Comparison of ENCODE assay signal across 1 cellular context in the genomic region with DNA sequence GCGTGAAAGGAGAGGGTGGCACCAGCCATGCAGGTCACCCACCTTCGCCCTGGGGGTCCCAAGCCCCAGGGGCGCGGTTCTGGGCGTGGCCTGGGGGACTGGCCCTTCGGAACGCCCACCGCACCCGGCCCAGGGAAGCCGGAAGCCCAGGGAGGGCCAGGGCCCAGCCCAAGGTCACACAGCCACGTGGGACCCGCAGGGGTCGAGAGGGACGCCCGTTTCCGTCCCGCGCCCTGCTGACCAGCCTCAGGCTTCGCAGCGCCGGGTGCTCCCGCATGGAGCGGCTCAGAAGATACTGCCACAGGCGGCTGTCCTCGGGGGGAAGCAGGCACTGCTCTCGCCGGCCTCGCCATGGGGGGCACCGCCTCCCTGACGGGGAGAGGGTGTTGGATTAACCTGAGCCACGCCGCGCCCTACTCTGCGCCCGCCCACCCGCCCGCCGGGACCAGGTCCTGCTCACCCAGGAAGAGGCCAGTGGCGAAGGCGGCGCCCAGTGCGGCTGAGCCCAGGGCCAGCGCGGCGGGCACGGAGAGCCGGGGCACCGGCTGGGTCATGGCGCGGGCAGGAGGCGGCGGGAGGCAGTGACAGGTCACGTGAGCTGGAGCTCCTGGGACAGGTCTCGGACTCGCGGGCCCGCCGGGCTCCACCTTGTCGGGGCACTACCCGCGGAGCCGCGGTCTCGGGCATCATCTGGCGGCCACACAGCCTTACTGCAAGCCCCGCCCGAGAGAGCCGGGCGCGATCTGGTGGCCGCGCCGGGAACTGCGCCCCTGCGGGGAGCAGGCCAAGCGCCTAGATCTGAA.
TF ChIP-seq lines count a peak whose summit lies in the region.

COMTD1 (minus strand) TSS at position 583 of the 803 bp plus-strand sequence; CDS start at position 554, 29 bp downstream.

TF ChIP-seq in HEK293, 187 proteins besides CTCF, POLR2A, EP300 and RAD21 (continued from another document and continues in another):
- TF ChIP-seq AEBP2 (tag by site-specific recombination; IDR thresholded peaks at IDR 0.05; ENCODE audit: borderline replicate concordance) (no peak), ZFP41 (tag by site-specific recombination; IDR thresholded peaks at IDR 0.05; ENCODE audit: borderline replicate concordance) (no peak), ZSCAN5A (tag by site-specific recombination; IDR thresholded peaks at IDR 0.05) (no peak), ZNF777 (tag by site-specific recombination; IDR thresholded peaks at IDR 0.05; ENCODE audit: borderline replicate concordance) (no peak), ZNF394 (tag by site-specific recombination; IDR thresholded peaks at IDR 0.05; ENCODE audit: borderline replicate concordance) (no peak; the same call in 1 of the 2 replicates), SALL2 (tag by site-specific recombination; IDR thresholded peaks at IDR 0.05; ENCODE audit: borderline replicate concordance) (no peak), ZNF626 (tag by site-specific recombination; IDR thresholded peaks at IDR 0.05) (no peak), BCL11A (tag by site-specific recombination; IDR thresholded peaks at IDR 0.05; ENCODE audit: low read depth) (peak; percentile 75), ZNF548 (tag by site-specific recombination; IDR thresholded peaks at IDR 0.05) (no peak), ZNF580 (tag by site-specific recombination; IDR thresholded peaks at IDR 0.05) (peak; percentile 31; the same call in 1 of the 2 replicates), ZNF501 (tag by site-specific recombination; IDR thresholded peaks at IDR 0.05) (peak; percentile 75; the same call in 1 of the 2 replicates), BCL11B (tag by site-specific recombination; IDR thresholded peaks at IDR 0.05; ENCODE audit: low read depth) (peak; percentile 94), IKZF3 (tag by site-specific recombination; IDR thresholded peaks at IDR 0.05) (peak; percentile 62), MEIS1 (CRISPR knock-in tag; IDR thresholded peaks at IDR 0.05; ENCODE audit: borderline replicate concordance) (no peak), ZBTB8A (tag by site-specific recombination; IDR thresholded peaks at IDR 0.05) (peak; percentile 96), REST (tag by site-specific recombination; IDR thresholded peaks at IDR 0.05) (peak; percentile 34), RBAK (tag by site-specific recombination; IDR thresholded peaks at IDR 0.05) (no peak), ZNF221 (tag by site-specific recombination; IDR thresholded peaks at IDR 0.05; ENCODE audit: borderline replicate concordance) (0 out of 2 replicates have a peak, but pooled peaks have one; percentile 24), ZNF707 (tag by site-specific recombination; IDR thresholded peaks at IDR 0.05) (no peak), ZNF585B (tag by site-specific recombination; IDR thresholded peaks at IDR 0.05) (no peak), MZF1 (tag by site-specific recombination; IDR thresholded peaks at IDR 0.05; ENCODE audit: borderline replicate concordance) (no peak), ZNF280D (tag by site-specific recombination; IDR thresholded peaks at IDR 0.05) (no peak), ZNF140 (tag by site-specific recombination; IDR thresholded peaks at IDR 0.05) (no peak), YY1 (tag by site-specific recombination; IDR thresholded peaks at IDR 0.05) (peak; percentile 48; the same call in 1 of the 2 replicates), ZNF530 (tag by site-specific recombination; IDR thresholded peaks at IDR 0.05; ENCODE audit: low read depth) (no peak), TRIM28 (IDR thresholded peaks at IDR 0.05; ENCODE audit: borderline replicate concordance, low read length) (no peak), ZNF571 (tag by site-specific recombination; IDR thresholded peaks at IDR 0.05) (no peak), ZNF324 (tag by site-specific recombination; IDR thresholded peaks at IDR 0.05) (peak; percentile 81), GLI4 (tag by site-specific recombination; IDR thresholded peaks at IDR 0.05) (no peak), ZNF10 (tag by site-specific recombination; IDR thresholded peaks at IDR 0.05) (no peak), ZBTB20 (tag by site-specific recombination; IDR thresholded peaks at IDR 0.05) (peak; percentile 27; the same call in 1 of the 2 replicates), ZBTB17 (tag by site-specific recombination; IDR thresholded peaks at IDR 0.05) (peak; percentile 63; the same call in 1 of the 2 replicates), KLF16 (tag by site-specific recombination; IDR thresholded peaks at IDR 0.05) (peak; percentile 75), ZNF555 (tag by site-specific recombination; conservative IDR thresholded peaks at IDR 0.05) (no peak), ZSCAN23 (tag by site-specific recombination; IDR thresholded peaks at IDR 0.05) (0 out of 2 replicates have a peak, but pooled peaks have one; percentile 29), ZNF785 (tag by site-specific recombination; IDR thresholded peaks at IDR 0.05) (peak; percentile 100), ZSCAN30 (tag by site-specific recombination; IDR thresholded peaks at IDR 0.05) (peak; percentile 96), ZNF302 (tag by site-specific recombination; IDR thresholded peaks at IDR 0.05; ENCODE audit: low read depth) (no peak), ZBTB44 (tag by site-specific recombination; IDR thresholded peaks at IDR 0.05) (peak; percentile 62), ZNF423 (tag by site-specific recombination; IDR thresholded peaks at IDR 0.05) (peak; percentile 92), ZNF549 (tag by site-specific recombination; IDR thresholded peaks at IDR 0.05) (no peak)
- TF ChIP-seq, protein P1, sequence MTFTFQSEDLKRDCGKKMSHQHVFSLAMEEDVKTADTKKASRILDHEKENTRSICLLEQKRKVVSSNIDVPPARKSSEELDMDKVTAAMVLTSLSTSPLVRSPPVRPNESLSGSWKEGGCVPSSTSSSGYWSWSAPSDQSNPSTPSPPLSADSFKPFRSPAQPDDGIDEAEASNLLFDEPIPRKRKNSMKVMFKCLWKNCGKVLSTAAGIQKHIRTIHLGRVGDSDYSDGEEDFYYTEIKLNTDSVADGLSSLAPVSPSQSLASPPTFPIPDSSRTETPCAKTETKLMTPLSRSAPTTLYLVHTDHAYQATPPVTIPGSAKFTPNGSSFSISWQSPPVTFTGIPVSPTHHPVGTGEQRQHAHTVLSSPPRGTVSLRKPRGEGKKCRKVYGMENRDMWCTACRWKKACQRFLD (tag by site-specific recombination; IDR thresholded peaks at IDR 0.05), result no peak
- TF ChIP-seq, protein P2, sequence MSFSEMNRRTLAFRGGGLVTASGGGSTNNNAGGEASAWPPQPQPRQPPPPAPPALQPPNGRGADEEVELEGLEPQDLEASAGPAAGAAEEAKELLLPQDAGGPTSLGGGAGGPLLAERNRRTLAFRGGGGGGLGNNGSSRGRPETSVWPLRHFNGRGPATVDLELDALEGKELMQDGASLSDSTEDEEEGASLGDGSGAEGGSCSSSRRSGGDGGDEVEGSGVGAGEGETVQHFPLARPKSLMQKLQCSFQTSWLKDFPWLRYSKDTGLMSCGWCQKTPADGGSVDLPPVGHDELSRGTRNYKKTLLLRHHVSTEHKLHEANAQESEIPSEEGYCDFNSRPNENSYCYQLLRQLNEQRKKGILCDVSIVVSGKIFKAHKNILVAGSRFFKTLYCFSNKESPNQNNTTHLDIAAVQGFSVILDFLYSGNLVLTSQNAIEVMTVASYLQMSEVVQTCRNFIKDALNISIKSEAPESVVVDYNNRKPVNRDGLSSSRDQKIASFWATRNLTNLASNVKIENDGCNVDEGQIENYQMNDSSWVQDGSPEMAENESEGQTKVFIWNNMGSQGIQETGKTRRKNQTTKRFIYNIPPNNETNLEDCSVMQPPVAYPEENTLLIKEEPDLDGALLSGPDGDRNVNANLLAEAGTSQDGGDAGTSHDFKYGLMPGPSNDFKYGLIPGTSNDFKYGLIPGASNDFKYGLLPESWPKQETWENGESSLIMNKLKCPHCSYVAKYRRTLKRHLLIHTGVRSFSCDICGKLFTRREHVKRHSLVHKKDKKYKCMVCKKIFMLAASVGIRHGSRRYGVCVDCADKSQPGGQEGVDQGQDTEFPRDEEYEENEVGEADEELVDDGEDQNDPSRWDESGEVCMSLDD (tag by site-specific recombination; IDR thresholded peaks at IDR 0.05), result peak; percentile 55; the same call in 1 of the 2 replicates
- TF ChIP-seq, protein P3, sequence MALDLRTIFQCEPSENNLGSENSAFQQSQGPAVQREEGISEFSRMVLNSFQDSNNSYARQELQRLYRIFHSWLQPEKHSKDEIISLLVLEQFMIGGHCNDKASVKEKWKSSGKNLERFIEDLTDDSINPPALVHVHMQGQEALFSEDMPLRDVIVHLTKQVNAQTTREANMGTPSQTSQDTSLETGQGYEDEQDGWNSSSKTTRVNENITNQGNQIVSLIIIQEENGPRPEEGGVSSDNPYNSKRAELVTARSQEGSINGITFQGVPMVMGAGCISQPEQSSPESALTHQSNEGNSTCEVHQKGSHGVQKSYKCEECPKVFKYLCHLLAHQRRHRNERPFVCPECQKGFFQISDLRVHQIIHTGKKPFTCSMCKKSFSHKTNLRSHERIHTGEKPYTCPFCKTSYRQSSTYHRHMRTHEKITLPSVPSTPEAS (tag by site-specific recombination; IDR thresholded peaks at IDR 0.05), result no peak
